ENCODE assay signal across 7 cellular contexts in the genomic region with DNA sequence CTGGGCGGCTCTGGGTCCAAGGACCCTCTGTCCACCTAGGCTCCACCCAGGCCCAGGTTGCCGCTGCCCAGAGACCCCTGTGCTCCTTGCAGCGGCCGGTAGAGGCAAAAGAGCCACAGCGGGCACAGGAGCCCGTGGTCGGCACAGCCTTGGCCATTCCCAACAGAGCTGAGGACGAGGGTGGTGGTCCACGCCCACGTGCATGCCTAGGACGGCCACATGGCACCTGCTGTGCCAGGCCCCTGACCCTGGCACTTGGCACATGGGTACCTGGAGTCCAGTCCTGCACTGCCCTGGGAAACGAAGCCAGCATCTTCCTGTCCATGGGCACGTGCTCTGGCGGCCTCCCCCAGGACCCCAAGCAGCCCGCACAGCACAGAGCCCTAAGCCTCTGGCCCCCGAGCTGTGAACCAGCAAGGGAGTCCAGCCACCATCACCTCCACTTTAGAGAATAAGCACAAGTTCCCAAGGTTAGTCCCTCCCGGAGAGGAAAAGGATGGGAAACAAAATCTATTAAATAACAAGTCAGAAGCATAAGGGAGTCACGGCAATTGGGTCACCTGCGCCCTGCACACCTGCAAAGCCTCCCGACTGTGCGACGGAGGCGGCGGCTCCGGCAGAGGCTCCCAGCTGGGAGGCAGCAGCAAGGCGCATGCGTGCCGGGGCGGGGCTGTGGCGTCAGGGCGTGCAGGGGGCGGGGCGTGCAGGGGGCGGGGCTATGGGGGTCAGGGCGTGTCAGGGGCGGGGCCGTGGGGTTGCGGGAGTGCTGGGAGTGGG. TPM values are rescaled to one million over a fixed set of nuclear protein-coding genes. Genes with fewer than 3 reads are reported as not detected.
A peak's percentile ranks its signal among the peaks of the same experiment; 100 is the strongest.
DNase-seq lines count a peak whose midpoint lies in the region; ATAC-seq, FAIRE-seq and TF ChIP-seq lines count a peak whose summit lies in the region.

No MANE protein-coding gene starts in this region.

- FAIRE-seq in HTR-8/SVneo (lab: Jason Lieb, UNC) = no peak

- POLR2A ChIA-PET in HEK293 (lab: Yijun Ruan, JAX) (no interaction called here), PC-3 (lab: Charles Lee; ENCODE audit: unreplicated experiment) (no interaction called here)

- H3K79me2 ChIP-seq in PC-3 (ENCODE audit: low read length) = 0 out of 2 replicates have a peak, but pooled peaks cover 3% of the 10 kb centered on the region

- no peak overlapping the region for H3K27ac ChIP-seq in HEK293 (ENCODE audit: extremely low read depth, low read depth, low read length)
- H3K27ac ChIP-seq in PC-3 (ENCODE audit: low read length) = no peak overlapping the region

- TF ChIP-seq CTCF in HEK293 (tag by site-specific recombination; IDR thresholded peaks at IDR 0.05) (no peak), PC-3 (conservative IDR thresholded peaks at IDR 0.05; ENCODE audit: low read depth, low read length) (no peak)

- no peaks in the 10 kb centered on the region for H3K36me3 Mint-ChIP-seq in activated naive CD4-positive, alpha-beta T cell treated with anti-CD3 and anti-CD28 coated beads for 36 hours (ENCODE audit: low read depth)

- intact Hi-C loops in PC-3 (cut with micrococcal nuclease) = no loop called here
- intact Hi-C loops in activated naive CD4-positive, alpha-beta T cell treated with anti-CD3 and anti-CD28 coated beads for 36 hours (cut with micrococcal nuclease) = no loop called here

- no peaks in the 10 kb centered on the region for H4K20me1 ChIP-seq in PC-3 (ENCODE audit: low read length)

- H2AFZ ChIP-seq in PC-3 (ENCODE audit: low read length) = peak overlapping the region; percentile 67

- H3K4me3 ChIP-seq in HEK293 (ENCODE audit: low read depth, low read length) = no peak overlapping the region
- H3K4me3 ChIP-seq in PC-3 (ENCODE audit: low read length) = peak overlapping the region; percentile 75

- peak overlapping the region; percentile 91 for H3K4me2 ChIP-seq in PC-3 (ENCODE audit: low read length)

- no peaks in the 10 kb centered on the region for H3K27me3 ChIP-seq in PC-3 (ENCODE audit: low read length)

- H3K9me3 ChIP-seq in HEK293 (ENCODE audit: control insufficient read depth, insufficient read depth, low read depth, low read length) = no peaks in the 10 kb centered on the region
- H3K9me3 ChIP-seq in PC-3 (ENCODE audit: low read length) = no peaks in the 10 kb centered on the region

- no peaks in the 10 kb centered on the region for H3F3A ChIP-seq in PC-3 (ENCODE audit: low read length, unreplicated experiment)

- no peaks in the 10 kb centered on the region for H3K36me3 ChIP-seq in HEK293 (ENCODE audit: control insufficient read depth in 2 of 2, insufficient read depth in 1 of 2, low read length in 2 of 2)
- no peaks in the 10 kb centered on the region for H3K36me3 ChIP-seq in PC-3 (ENCODE audit: low read depth, low read length)

- peak; percentile 84 for ATAC-seq in PC-3

- H3K27me3 Mint-ChIP-seq in activated naive CD4-positive, alpha-beta T cell treated with anti-CD3 and anti-CD28 coated beads for 36 hours (ENCODE audit: low read depth) = no peaks in the 10 kb centered on the region

- H3K27ac Mint-ChIP-seq in activated naive CD4-positive, alpha-beta T cell treated with anti-CD3 and anti-CD28 coated beads for 36 hours = no peak overlapping the region

- H3K9me2 ChIP-seq in PC-3 (replicated peaks; ENCODE audit: low read length) = no peaks in the 10 kb centered on the region

- peak overlapping the region; percentile 29 for H3K4me3 Mint-ChIP-seq in activated naive CD4-positive, alpha-beta T cell treated with anti-CD3 and anti-CD28 coated beads for 36 hours

- peak overlapping the region; percentile 62 for H3K9ac ChIP-seq in PC-3 (ENCODE audit: low read length)

- H3K4me1 ChIP-seq in HEK293 (ENCODE audit: control insufficient read depth, insufficient read depth, low read length) = no peaks in the 10 kb centered on the region
- peaks cover 8% of the 10 kb centered on the region; the same call in 1 of the 2 replicates for H3K4me1 ChIP-seq in PC-3 (ENCODE audit: insufficient read depth, low read length)

- CTCF ChIA-PET in HEK293 (lab: Yijun Ruan, JAX) = no interaction called here
- CTCF ChIA-PET in PC-3 (lab: Charles Lee) = no interaction called here
- CTCF ChIA-PET in activated naive CD4-positive, alpha-beta T cell treated with anti-CD3 and anti-CD28 coated beads for 36 hours (lab: Charles Lee) = no interaction called here

- no peaks in the 10 kb centered on the region for H3K9me3 Mint-ChIP-seq in activated naive CD4-positive, alpha-beta T cell treated with anti-CD3 and anti-CD28 coated beads for 36 hours

- no TSS peak for BruUV-seq in PC-3 (replicated peaks; lab: Mats Ljungman, UMichigan)

- DNase-seq in PC-3 = peak; percentile 61
- peak; percentile 69 for DNase-seq in activated naive CD4-positive, alpha-beta T cell treated with anti-CD3 and anti-CD28 coated beads for 36 hours
- DNase-seq in iPS-NIHi11 (ENCODE audit: low spot score) = peak; percentile 98
- DNase-seq in stimulated activated CD4-positive, alpha-beta T cell treated with anti-CD3 and anti-CD28 coated beads, Interleukin-4, amount 100 ng/mL, for 48 hours (ENCODE audit: low read depth in 2 of 2) = peak; percentile 34 to 78
- DNase-seq in H4 (ENCODE audit: low spot score) = no peak
- no peak for DNase-seq in HTR-8/SVneo (ENCODE audit: insufficient read length, low spot score)

- no peaks in the 10 kb centered on the region for H3K4me1 Mint-ChIP-seq in activated naive CD4-positive, alpha-beta T cell treated with anti-CD3 and anti-CD28 coated beads for 36 hours (ENCODE audit: low read depth)

TF ChIP-seq in HEK293, 187 proteins besides CTCF, POLR2A, EP300 and RAD21:
- TF ChIP-seq, protein P1, sequence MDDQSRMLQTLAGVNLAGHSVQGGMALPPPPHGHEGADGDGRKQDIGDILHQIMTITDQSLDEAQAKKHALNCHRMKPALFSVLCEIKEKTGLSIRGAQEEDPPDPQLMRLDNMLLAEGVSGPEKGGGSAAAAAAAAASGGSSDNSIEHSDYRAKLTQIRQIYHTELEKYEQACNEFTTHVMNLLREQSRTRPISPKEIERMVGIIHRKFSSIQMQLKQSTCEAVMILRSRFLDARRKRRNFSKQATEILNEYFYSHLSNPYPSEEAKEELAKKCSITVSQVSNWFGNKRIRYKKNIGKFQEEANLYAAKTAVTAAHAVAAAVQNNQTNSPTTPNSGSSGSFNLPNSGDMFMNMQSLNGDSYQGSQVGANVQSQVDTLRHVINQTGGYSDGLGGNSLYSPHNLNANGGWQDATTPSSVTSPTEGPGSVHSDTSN (CRISPR knock-in tag; IDR thresholded peaks at IDR 0.05) = no peak
- TF ChIP-seq ZIC2 (tag by site-specific recombination; IDR thresholded peaks at IDR 0.05) (peak; percentile 31; the same call in 1 of the 2 replicates), BCL11A (tag by site-specific recombination; IDR thresholded peaks at IDR 0.05; ENCODE audit: low read depth) (0 out of 2 replicates have a peak, but pooled peaks have one; percentile 19), ZFHX2 (tag by site-specific recombination; conservative IDR thresholded peaks at IDR 0.05) (0 out of 2 replicates have a peak, but pooled peaks have one; percentile 9), ZNF248 (tag by site-specific recombination; IDR thresholded peaks at IDR 0.05) (no peak), ZNF843 (tag by site-specific recombination; IDR thresholded peaks at IDR 0.05) (no peak), ZNF747 (tag by site-specific recombination; IDR thresholded peaks at IDR 0.05) (no peak), ZBTB20 (tag by site-specific recombination; IDR thresholded peaks at IDR 0.05) (no peak), ZNF664 (tag by site-specific recombination; IDR thresholded peaks at IDR 0.05) (no peak)
- TF ChIP-seq, protein P2, sequence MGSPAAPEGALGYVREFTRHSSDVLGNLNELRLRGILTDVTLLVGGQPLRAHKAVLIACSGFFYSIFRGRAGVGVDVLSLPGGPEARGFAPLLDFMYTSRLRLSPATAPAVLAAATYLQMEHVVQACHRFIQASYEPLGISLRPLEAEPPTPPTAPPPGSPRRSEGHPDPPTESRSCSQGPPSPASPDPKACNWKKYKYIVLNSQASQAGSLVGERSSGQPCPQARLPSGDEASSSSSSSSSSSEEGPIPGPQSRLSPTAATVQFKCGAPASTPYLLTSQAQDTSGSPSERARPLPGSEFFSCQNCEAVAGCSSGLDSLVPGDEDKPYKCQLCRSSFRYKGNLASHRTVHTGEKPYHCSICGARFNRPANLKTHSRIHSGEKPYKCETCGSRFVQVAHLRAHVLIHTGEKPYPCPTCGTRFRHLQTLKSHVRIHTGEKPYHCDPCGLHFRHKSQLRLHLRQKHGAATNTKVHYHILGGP (tag by site-specific recombination; IDR thresholded peaks at IDR 0.05) = no peak
- TF ChIP-seq, protein P3, sequence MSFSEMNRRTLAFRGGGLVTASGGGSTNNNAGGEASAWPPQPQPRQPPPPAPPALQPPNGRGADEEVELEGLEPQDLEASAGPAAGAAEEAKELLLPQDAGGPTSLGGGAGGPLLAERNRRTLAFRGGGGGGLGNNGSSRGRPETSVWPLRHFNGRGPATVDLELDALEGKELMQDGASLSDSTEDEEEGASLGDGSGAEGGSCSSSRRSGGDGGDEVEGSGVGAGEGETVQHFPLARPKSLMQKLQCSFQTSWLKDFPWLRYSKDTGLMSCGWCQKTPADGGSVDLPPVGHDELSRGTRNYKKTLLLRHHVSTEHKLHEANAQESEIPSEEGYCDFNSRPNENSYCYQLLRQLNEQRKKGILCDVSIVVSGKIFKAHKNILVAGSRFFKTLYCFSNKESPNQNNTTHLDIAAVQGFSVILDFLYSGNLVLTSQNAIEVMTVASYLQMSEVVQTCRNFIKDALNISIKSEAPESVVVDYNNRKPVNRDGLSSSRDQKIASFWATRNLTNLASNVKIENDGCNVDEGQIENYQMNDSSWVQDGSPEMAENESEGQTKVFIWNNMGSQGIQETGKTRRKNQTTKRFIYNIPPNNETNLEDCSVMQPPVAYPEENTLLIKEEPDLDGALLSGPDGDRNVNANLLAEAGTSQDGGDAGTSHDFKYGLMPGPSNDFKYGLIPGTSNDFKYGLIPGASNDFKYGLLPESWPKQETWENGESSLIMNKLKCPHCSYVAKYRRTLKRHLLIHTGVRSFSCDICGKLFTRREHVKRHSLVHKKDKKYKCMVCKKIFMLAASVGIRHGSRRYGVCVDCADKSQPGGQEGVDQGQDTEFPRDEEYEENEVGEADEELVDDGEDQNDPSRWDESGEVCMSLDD (tag by site-specific recombination; IDR thresholded peaks at IDR 0.05) = no peak
TF ChIP-seq in HEK293: peak in this region for 3.

RNA-seq across cellular contexts. Expression of gene STK32C, which starts 59.1 kb away (rescaled TPM):
- total RNA-seq in PC-3 (2014; rRNA removed) = 28.3 and 34.7 TPM in 2 replicates
- total RNA-seq in activated naive CD4-positive, alpha-beta T cell treated with anti-CD3 and anti-CD28 coated beads for 36 hours = 10 to 100 TPM; 16.5 to 16.6 TPM
- 13.8 and 22.2 TPM in 2 replicates for total RNA-seq in H4 (2014; rRNA removed; shearing (Covaris generic))

Comparison
In these comparisons a context has a peak if more than half of its experiments do, and no peak if none do; other contexts are left out.
1. DNase-seq: peak in PC-3 (single experiment), activated naive CD4-positive, alpha-beta T cell treated with anti-CD3 and anti-CD28 coated beads for 36 hours (single experiment), iPS-NIHi11 (single experiment) and stimulated activated CD4-positive, alpha-beta T cell treated with anti-CD3 and anti-CD28 coated beads, Interleukin-4, amount 100 ng/mL, for 48 hours (2 of 2); none in H4 (single experiment) and HTR-8/SVneo (single experiment).